ENCODE assay signal across 8 cellular contexts in the genomic region with DNA sequence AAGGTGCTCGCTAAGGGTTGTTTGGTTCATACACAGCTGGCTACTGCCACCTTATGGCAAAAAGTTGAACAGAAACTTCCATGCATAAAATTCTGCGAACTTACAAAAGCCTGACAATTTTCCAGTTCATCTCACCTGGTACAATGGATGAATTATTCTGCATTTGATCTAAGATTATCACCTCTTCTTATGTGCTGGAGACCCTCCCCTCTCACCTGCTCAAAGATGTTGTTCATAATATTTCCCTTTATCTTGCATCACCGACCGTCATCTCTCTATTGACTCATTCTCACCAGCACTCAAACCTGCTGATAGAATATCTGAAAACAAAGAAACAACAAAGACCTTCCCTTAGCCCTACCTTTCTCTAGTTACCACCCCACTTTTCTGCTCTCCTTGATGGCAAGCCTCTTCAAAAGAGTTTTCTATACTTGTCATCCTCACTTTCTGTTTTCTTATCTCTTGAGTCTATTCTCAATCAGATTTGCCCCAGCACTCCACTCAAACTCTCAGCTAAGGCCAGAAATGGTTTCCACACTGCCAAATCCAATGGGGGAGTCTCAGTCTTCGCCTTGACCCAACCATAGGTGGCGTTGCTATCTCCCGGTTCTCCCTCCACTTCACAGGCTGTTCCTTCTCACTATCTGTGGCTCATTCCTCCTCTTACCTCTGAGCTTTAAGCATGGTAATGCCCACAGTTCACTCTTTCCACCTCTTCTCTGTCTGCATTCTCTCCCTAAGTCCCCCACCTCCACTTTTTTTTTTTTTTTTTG. TPM values are rescaled to one million over a fixed set of nuclear protein-coding genes. Genes with fewer than 3 reads are reported as not detected.
DNase-seq lines count a peak whose midpoint lies in the region; ATAC-seq, FAIRE-seq and TF ChIP-seq lines count a peak whose summit lies in the region.

No MANE protein-coding gene starts in this region.

- H3K4me1 Mint-ChIP-seq in CD14-positive monocyte: peaks cover 29% of the 10 kb centered on the region
- peaks cover 10% of the 10 kb centered on the region for H3K4me1 Mint-ChIP-seq in activated T-cell treated with anti-CD3 and anti-CD28 coated beads, Interleukin-2, amount 50 U/mL, for 4 hours (ENCODE audit: low read depth)

- peak overlapping the region; percentile 39 to 66 for H3K4me3 Mint-ChIP-seq in CD14-positive monocyte
- H3K4me3 Mint-ChIP-seq in activated T-cell treated with anti-CD3 and anti-CD28 coated beads, Interleukin-2, amount 50 U/mL, for 4 hours: no peak overlapping the region

- no peak overlapping the region for H2BK5ac ChIP-seq in trophoblast cell (ENCODE audit: low read depth, low read length, poor library complexity)

- no peaks in the 10 kb centered on the region for H3K79me1 ChIP-seq in trophoblast cell (ENCODE audit: low read length)

- H3K9ac ChIP-seq in trophoblast cell (ENCODE audit: low read length): no peak overlapping the region

- H3K36me3 ChIP-seq in trophoblast cell (ENCODE audit: control insufficient read depth in 1 of 2, insufficient read depth in 2 of 2, low read length in 2 of 2): peaks cover 8 to 13% of the 10 kb centered on the region in 2 experiments

- H4K8ac ChIP-seq in trophoblast cell (ENCODE audit: low read depth, low read length): no peak overlapping the region

- peaks cover 27 to 30% of the 10 kb centered on the region in 2 donors for H3K36me3 Mint-ChIP-seq in CD14-positive monocyte
- H3K36me3 Mint-ChIP-seq in activated T-cell treated with anti-CD3 and anti-CD28 coated beads, Interleukin-2, amount 50 U/mL, for 4 hours (ENCODE audit: insufficient read depth): peaks cover 2% of the 10 kb centered on the region

- H3K27ac ChIP-seq in trophoblast cell (ENCODE audit: low read depth, low read length): no peak overlapping the region

- peak; percentile 68 to 82 for ATAC-seq in activated T-cell treated with anti-CD3 and anti-CD28 coated beads, Interleukin-2, amount 50 U/mL, for 4 hours
- ATAC-seq in HG03469 (IDR thresholded peaks at IDR 0.05; ENCODE audit: unreplicated experiment): no peak

- no CpG with 5 or more reads among the region's 7 CpGs for WGBS in trophoblast cell (ENCODE audit: extremely low coverage, insufficient coverage, insufficient read length)

- intact Hi-C loops in CD14-positive monocyte (cut with micrococcal nuclease): loop anchor here (2.0 to 10.0 kb wide), 4 partner anchors 181 to 339 kb away; no protein-coding TSS in a partner anchor

- no peaks in the 10 kb centered on the region for H3K79me2 ChIP-seq in trophoblast cell (ENCODE audit: control insufficient read depth, insufficient read depth, low read length, poor library complexity)

- TF ChIP-seq CTCF in CD14-positive monocyte (IDR thresholded peaks at IDR 0.05): peak; percentile 86

- no peaks in the 10 kb centered on the region for H3K9me3 Mint-ChIP-seq in CD14-positive monocyte
- H3K9me3 Mint-ChIP-seq in activated T-cell treated with anti-CD3 and anti-CD28 coated beads, Interleukin-2, amount 50 U/mL, for 4 hours: no peaks in the 10 kb centered on the region

- H3K4me2 ChIP-seq in trophoblast cell (ENCODE audit: low read length): no peak overlapping the region

- H3K27ac Mint-ChIP-seq in CD14-positive monocyte: peak overlapping the region in 4 of 7 donors; percentile 3 to 79 (median 26)

- DNase-seq in CD14-positive monocyte (ENCODE audit: low spot score) (no peak), GM12891 (ENCODE audit: insufficient read length, low spot score) (peak; percentile 16), NCI-H2227 (lab: John Stamatoyannopoulos, UW; ENCODE audit: unreplicated experiment) (peak; percentile 64), globus pallidus (ENCODE audit: low spot score) (peak; percentile 34), trophoblast cell (peak; percentile 65 to 92), GOT3 (lab: John Stamatoyannopoulos, UW) (no peak)
- peak; percentile 12 for DNase-seq in activated T-cell treated with anti-CD3 and anti-CD28 coated beads, Interleukin-2, amount 50 U/mL, for 4 hours

- H4K91ac ChIP-seq in trophoblast cell (ENCODE audit: low read depth, low read length): no peak overlapping the region

- no peaks in the 10 kb centered on the region for H3K9me3 ChIP-seq in trophoblast cell (ENCODE audit: insufficient read depth, low read depth, low read length)

- peaks cover 3 to 6% (median 4%) of the 10 kb centered on the region in 3 donors for H3K27me3 Mint-ChIP-seq in CD14-positive monocyte (ENCODE audit: low read depth in 3 of 3)
- H3K27me3 Mint-ChIP-seq in activated T-cell treated with anti-CD3 and anti-CD28 coated beads, Interleukin-2, amount 50 U/mL, for 4 hours (ENCODE audit: low read depth): peaks cover 2% of the 10 kb centered on the region

- no peak overlapping the region for H3K18ac ChIP-seq in trophoblast cell (ENCODE audit: low read length)

- no peak overlapping the region for H4K12ac ChIP-seq in trophoblast cell (ENCODE audit: low read depth, low read length)

- H2AFZ ChIP-seq in trophoblast cell (ENCODE audit: insufficient read depth, low read length, poor library complexity): no peak overlapping the region

- no peak overlapping the region for H2BK120ac ChIP-seq in trophoblast cell (ENCODE audit: insufficient read depth, low read length, poor library complexity)

- FAIRE-seq in GM12891 (lab: Jason Lieb, UNC): peak; percentile 13

- H3K14ac ChIP-seq in trophoblast cell (ENCODE audit: low read length): no peak overlapping the region

- H3K4ac ChIP-seq in trophoblast cell (ENCODE audit: low read depth, low read length): no peak overlapping the region

- no peak overlapping the region for H2AK5ac ChIP-seq in trophoblast cell (ENCODE audit: low read length)

- no peaks in the 10 kb centered on the region for H3K27me3 ChIP-seq in trophoblast cell (ENCODE audit: insufficient read depth, low read length)

- no peak overlapping the region for H3K23ac ChIP-seq in trophoblast cell (ENCODE audit: low read length)

- H3K4me1 ChIP-seq in trophoblast cell (ENCODE audit: control insufficient read depth in 1 of 2, insufficient read depth in 2 of 2, low read length in 2 of 2): peaks cover 3 to 10% of the 10 kb centered on the region in 2 experiments

- H2BK12ac ChIP-seq in trophoblast cell (ENCODE audit: low read length): peak overlapping the region; percentile 30

- TF ChIP-seq POLR2A in GM12891 (IDR thresholded peaks at IDR 0.05; ENCODE audit: low read depth, low read length): no peak

- no peak overlapping the region for H3K4me3 ChIP-seq in trophoblast cell (ENCODE audit: low read depth, low read length)

TF ChIP-seq in GM12891, 5 proteins besides CTCF, POLR2A, EP300 and RAD21:
- TF ChIP-seq POU2F2 (IDR thresholded peaks at IDR 0.05; ENCODE audit: low read depth, low read length): no peak
- TF ChIP-seq SPI1 (IDR thresholded peaks at IDR 0.05; ENCODE audit: low read depth, low read length): no peak
- no peak for TF ChIP-seq POLR2AphosphoS5 (IDR thresholded peaks at IDR 0.05; ENCODE audit: low read depth, low read length)
- no peak for TF ChIP-seq PAX5 (IDR thresholded peaks at IDR 0.05; ENCODE audit: insufficient read depth, low read length, severe bottlenecking)

RNA-seq across cellular contexts. Expression of a gene that starts 25.8 kb away (rescaled TPM):
- polyA plus RNA-seq in CD14-positive monocyte: 1 to 10 TPM; 5.1 to 5.9 TPM
- 4.0 TPM for polyA plus RNA-seq in GM12891 (2012; ENCODE audit: low read depth, missing spikeins)
- 10 to 100 TPM; 12.2 to 14.2 (median 12.5) TPM for total RNA-seq in activated T-cell treated with anti-CD3 and anti-CD28 coated beads, Interleukin-2, amount 50 U/mL, for 4 hours
- polyA plus RNA-seq in trophoblast cell (2013): 11.8 and 12.3 TPM in 2 replicates

Comparison
In these comparisons a context has a peak if more than half of its experiments do, and no peak if none do; other contexts are left out.
1. DNase-seq: peak in GM12891 (single experiment), NCI-H2227 (single experiment), activated T-cell treated with anti-CD3 and anti-CD28 coated beads, Interleukin-2, amount 50 U/mL, for 4 hours (single experiment), globus pallidus (single experiment) and trophoblast cell (2 of 2); none in CD14-positive monocyte (single experiment) and GOT3 (single experiment).